In genomic region chr2:102664439-102665042, GRCh38 we compare ENCODE assay signal across 8 cellular contexts. TPM values are rescaled to one million over a fixed set of nuclear protein-coding genes. Genes with fewer than 3 reads are reported as not detected.
DNase-seq lines count a peak whose midpoint lies in the region; ATAC-seq and TF ChIP-seq lines count a peak whose summit lies in the region.

No MANE protein-coding gene starts in this region.

- no peak overlapping the region for H3K4me3 ChIP-seq in retinal pigment epithelial cell (ENCODE audit: low read length)
- no peak overlapping the region for H3K4me3 ChIP-seq in HAP-1

- DNase-seq in activated T-cell treated with anti-CD3 and anti-CD28 coated beads, Interleukin-2, amount 50 U/mL, for 48 hours: peak; percentile 56 to 58
- DNase-seq in retinal pigment epithelial cell (ENCODE audit: low read depth) (peak; percentile 9), HAP-1 (ENCODE audit: low spot score in 2 of 2) (no peak), NCI-H2171 (lab: John Stamatoyannopoulos, UW) (no peak), substantia nigra (lab: John Stamatoyannopoulos, UW) (no peak), sciatic nerve (ENCODE audit: low spot score) (no peak)

- in situ Hi-C loops in HAP-1 (cut with MboI; ENCODE audit: low sequenced_read_pairs): no loop called here

- no peaks in the 10 kb centered on the region for H3K27me3 ChIP-seq in HAP-1 (ENCODE audit: low read depth)

- no peaks in the 10 kb centered on the region for H3K4me1 ChIP-seq in HAP-1

- ATAC-seq in GM18499 (IDR thresholded peaks at IDR 0.05; ENCODE audit: insufficient read depth, unreplicated experiment) (peak; percentile 81), HG03060 (IDR thresholded peaks at IDR 0.05; ENCODE audit: low read depth, unreplicated experiment) (peak; percentile 75), sciatic nerve (no peak)

- no peak overlapping the region for H3K27ac ChIP-seq in substantia nigra (ENCODE audit: low read depth, low read length, poor library complexity, severe bottlenecking)

- intact Hi-C loops in sciatic nerve (cut with DNase I): loop anchor here (5.0 kb wide), 1 partner anchor 1358 kb away; no protein-coding TSS in a partner anchor

- no peak for TF ChIP-seq CTCF in retinal pigment epithelial cell (conservative IDR thresholded peaks at IDR 0.05; ENCODE audit: low read depth, low read length)

- no peaks in the 10 kb centered on the region for H3K36me3 ChIP-seq in HAP-1 (replicated peaks)

- no peaks in the 10 kb centered on the region for H3K9me3 ChIP-seq in HAP-1

RNA-seq across cellular contexts. Expression of gene SLC9A2, which starts 45.2 kb away (rescaled TPM):
- total RNA-seq in sciatic nerve: not detected

Comparison
In these comparisons a context has a peak if more than half of its experiments do, and no peak if none do; other contexts are left out.
1. DNase-seq: peak in activated T-cell treated with anti-CD3 and anti-CD28 coated beads, Interleukin-2, amount 50 U/mL, for 48 hours (2 of 2) and retinal pigment epithelial cell (single experiment); none in HAP-1 (0 of 2), NCI-H2171 (single experiment), substantia nigra (0 of 49) and sciatic nerve (single experiment).